In genomic region chr22:32444068-32444467, GRCh38 we compare ENCODE assay signal across 8 cellular contexts. TPM values are rescaled to one million over a fixed set of nuclear protein-coding genes. Genes with fewer than 3 reads are reported as not detected.
A peak's percentile ranks its signal among the peaks of the same experiment; 100 is the strongest.
DNase-seq lines count a peak whose midpoint lies in the region; ATAC-seq and TF ChIP-seq lines count a peak whose summit lies in the region.

No MANE protein-coding gene starts in this region.

- H3K4me3 Mint-ChIP-seq in activated naive CD4-positive, alpha-beta T cell treated with anti-CD3 and anti-CD28 coated beads, Interleukin-2, amount 10 ng/mL, durations not matched to agents 7 days and 5 days: no peak overlapping the region

- no peak for TF ChIP-seq POLR2A in testis (IDR thresholded peaks at IDR 0.05)

- H3K27me3 Mint-ChIP-seq in activated naive CD4-positive, alpha-beta T cell treated with anti-CD3 and anti-CD28 coated beads, Interleukin-2, amount 10 ng/mL, durations not matched to agents 7 days and 5 days: peaks cover 10% of the 10 kb centered on the region

- no peaks in the 10 kb centered on the region for H3K9me3 Mint-ChIP-seq in activated naive CD4-positive, alpha-beta T cell treated with anti-CD3 and anti-CD28 coated beads, Interleukin-2, amount 10 ng/mL, durations not matched to agents 7 days and 5 days

- no peak for ATAC-seq in HG03432 (IDR thresholded peaks at IDR 0.05; ENCODE audit: unreplicated experiment)

- no peaks in the 10 kb centered on the region for H3K9me3 ChIP-seq in testis

- peak; percentile 28 for DNase-seq in activated naive CD4-positive, alpha-beta T cell treated with anti-CD3 and anti-CD28 coated beads, Interleukin-2, amount 10 ng/mL, durations not matched to agents 7 days and 5 days
- no peak for DNase-seq in activated naive CD4-positive, alpha-beta T cell treated with anti-CD3 and anti-CD28 coated beads, Interleukin-2, amount 50 U/mL, for 16 hours
- peak; percentile 32 for DNase-seq in LoVo (ENCODE audit: low spot score)
- DNase-seq in brain microvascular endothelial cell: no peak
- peak; percentile 14 for DNase-seq in testis
- no peak for DNase-seq in GOT3 (lab: John Stamatoyannopoulos, UW)
- no peak for DNase-seq in cardiac septum (ENCODE audit: low spot score)

- peak; percentile 28 for TF ChIP-seq CTCF in brain microvascular endothelial cell (IDR thresholded peaks at IDR 0.05; ENCODE audit: low read depth, low read length, missing control alignments)
- TF ChIP-seq CTCF in testis (IDR thresholded peaks at IDR 0.05): no peak

- no peak overlapping the region for H3K27ac ChIP-seq in brain microvascular endothelial cell
- H3K27ac ChIP-seq in testis: no peak overlapping the region

- no peaks in the 10 kb centered on the region for H3K4me1 ChIP-seq in testis

- H3K36me3 ChIP-seq in brain microvascular endothelial cell (replicated peaks): no peaks in the 10 kb centered on the region
- H3K36me3 ChIP-seq in testis (ENCODE audit: low read depth, missing control alignments): no peaks in the 10 kb centered on the region

- CTCF ChIA-PET in activated naive CD4-positive, alpha-beta T cell treated with anti-CD3 and anti-CD28 coated beads, Interleukin-2, amount 10 ng/mL, durations not matched to agents 7 days and 5 days (lab: Charles Lee): no interaction called here

- intact Hi-C loops in testis (cut with DNase I; ENCODE audit: low total_unique reads): no loop called here
- intact Hi-C loops in cardiac septum (cut with DNase I): no loop called here

- 59% methylated on average over 6 of the region's 6 CpGs for WGBS in testis, 2 donors

- in situ Hi-C loops in brain microvascular endothelial cell (cut with HindIII; ENCODE audit: low pct_ligation_motif_present, low sequenced_read_pairs): no loop called here

- H3K36me3 Mint-ChIP-seq in activated naive CD4-positive, alpha-beta T cell treated with anti-CD3 and anti-CD28 coated beads, Interleukin-2, amount 10 ng/mL, durations not matched to agents 7 days and 5 days: no peaks in the 10 kb centered on the region

- no peak overlapping the region for H3K27ac Mint-ChIP-seq in activated naive CD4-positive, alpha-beta T cell treated with anti-CD3 and anti-CD28 coated beads, Interleukin-2, amount 10 ng/mL, durations not matched to agents 7 days and 5 days

- H3K4me1 Mint-ChIP-seq in activated naive CD4-positive, alpha-beta T cell treated with anti-CD3 and anti-CD28 coated beads, Interleukin-2, amount 10 ng/mL, durations not matched to agents 7 days and 5 days: no peaks in the 10 kb centered on the region

- no peak overlapping the region for H3K4me3 ChIP-seq in brain microvascular endothelial cell (ENCODE audit: low read depth, low read length)
- no peak overlapping the region for H3K4me3 ChIP-seq in testis

- H3K27me3 ChIP-seq in brain microvascular endothelial cell (replicated peaks) (no peaks in the 10 kb centered on the region), testis (no peaks in the 10 kb centered on the region)

RNA-seq across cellular contexts. Expression of gene BPIFC, which starts 20.2 kb away (rescaled TPM):
- total RNA-seq in testis: 1 to 10 TPM in 1 of 2 donors, under 1 TPM in 1; 0.93 to 1.3 TPM
- polyA plus RNA-seq in testis (ENCODE audit: insufficient read depth, low read depth, low replicate concordance): 3.0 TPM
- total RNA-seq in cardiac septum: not detected

RNA-seq across cellular contexts. Expression of gene FBXO7, which starts 30.5 kb away (rescaled TPM):
- 100 to 1,000 TPM; 184 to 203 TPM for total RNA-seq in testis
- polyA plus RNA-seq in testis (ENCODE audit: insufficient read depth, low read depth, low replicate concordance): 270 TPM
- total RNA-seq in cardiac septum: 44.8 TPM

RNA-seq across cellular contexts. Expression of gene RTCB, which starts 32.0 kb away (rescaled TPM):
- total RNA-seq in testis (10 to 100 TPM; 62.1 to 68.0 TPM), cardiac septum (42.0 TPM)
- 100 TPM for polyA plus RNA-seq in testis (ENCODE audit: insufficient read depth, low read depth, low replicate concordance)

Comparison
In these comparisons a context has a peak if more than half of its experiments do, and no peak if none do; other contexts are left out.
1. DNase-seq: peak in activated naive CD4-positive, alpha-beta T cell treated with anti-CD3 and anti-CD28 coated beads, Interleukin-2, amount 10 ng/mL, durations not matched to agents 7 days and 5 days (single experiment), LoVo (single experiment) and testis (single experiment); none in activated naive CD4-positive, alpha-beta T cell treated with anti-CD3 and anti-CD28 coated beads, Interleukin-2, amount 50 U/mL, for 16 hours (single experiment), brain microvascular endothelial cell (single experiment), GOT3 (single experiment) and cardiac septum (single experiment).